ENCODE assay signal across 1 cellular context in the genomic region with DNA sequence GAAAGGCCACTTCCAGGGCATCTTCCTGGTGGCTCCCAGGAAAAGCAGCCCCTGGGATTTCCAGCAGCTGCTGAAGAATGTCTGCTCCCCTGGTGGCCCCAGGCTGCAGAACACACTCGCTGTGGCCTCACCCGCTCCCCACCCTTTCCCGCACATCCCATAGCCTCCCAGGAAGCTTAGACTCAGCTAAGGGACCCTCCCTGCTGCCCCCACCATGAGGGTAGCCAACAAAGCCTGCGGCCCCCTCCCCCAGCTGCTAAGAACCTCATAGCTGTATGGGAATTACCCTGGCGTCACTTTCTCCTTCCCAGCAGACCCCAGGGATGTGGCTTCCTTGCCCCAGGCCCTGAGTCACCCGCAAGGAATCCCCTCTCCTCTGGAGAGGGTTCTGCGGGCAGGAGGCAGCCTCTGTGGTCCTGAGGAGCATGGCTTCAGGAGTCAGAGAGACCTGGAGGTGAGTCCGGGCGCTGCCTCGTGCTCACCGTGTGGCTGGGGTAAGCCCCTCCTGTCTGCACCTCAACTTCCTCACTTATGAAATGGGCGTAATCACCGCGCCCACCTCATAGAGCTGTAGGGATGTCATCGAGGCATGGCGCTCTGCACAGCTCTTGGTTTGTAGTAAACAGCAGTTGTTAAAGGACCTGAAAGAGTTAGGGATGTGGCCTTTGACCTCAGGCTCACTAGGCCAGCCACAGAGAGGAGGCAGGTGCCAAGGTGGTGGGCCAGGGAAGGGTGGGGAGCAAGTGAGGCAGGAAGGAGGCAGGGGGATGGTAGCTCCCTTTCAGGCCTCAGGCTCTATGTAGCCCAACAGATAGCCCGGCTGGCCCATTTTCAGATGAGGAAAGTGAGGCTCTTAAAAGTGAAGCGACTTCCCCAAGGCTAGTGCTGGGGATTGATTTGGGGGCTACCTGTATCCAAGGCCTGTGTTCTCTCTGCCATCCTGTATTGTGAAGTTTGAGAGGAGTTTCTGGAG.
TF ChIP-seq lines count a peak whose summit lies in the region.

No MANE protein-coding gene starts in this region.

TF ChIP-seq in K562, 482 proteins besides CTCF, POLR2A, EP300 and RAD21:
- TF ChIP-seq SAP30 (IDR thresholded peaks at IDR 0.05; ENCODE audit: borderline replicate concordance, insufficient read depth, low read depth, low read length, poor library complexity, severe bottlenecking) (no peak), ADNP (tag; IDR thresholded peaks at IDR 0.05) (no peak), ETS2 (tag; IDR thresholded peaks at IDR 0.05; ENCODE audit: borderline replicate concordance, poor library complexity, severe bottlenecking) (no peak), JUNB (CRISPR knock-in tag; conservative IDR thresholded peaks at IDR 0.05) (no peak), MTA2 (IDR thresholded peaks at IDR 0.05; ENCODE audit: low read depth) (no peak), ZNF224 (CRISPR knock-in tag; IDR thresholded peaks at IDR 0.05) (no peak), HNRNPLL (IDR thresholded peaks at IDR 0.05; ENCODE audit: low read depth, low read length, poor library complexity, severe bottlenecking) (no peak), ZBTB1 (CRISPR knock-in tag; IDR thresholded peaks at IDR 0.05; ENCODE audit: borderline replicate concordance, low read depth) (no peak), RNF2 (IDR thresholded peaks at IDR 0.05) (no peak), PYGO2 (tag; IDR thresholded peaks at IDR 0.05) (no peak), PPARD (CRISPR knock-in tag; IDR thresholded peaks at IDR 0.05) (no peak), ZNF174 (CRISPR knock-in tag; IDR thresholded peaks at IDR 0.05) (no peak), JUN (IDR thresholded peaks at IDR 0.05; ENCODE audit: borderline replicate concordance, low read depth, low read length) (no peak), JUN (CRISPR knock-in tag; IDR thresholded peaks at IDR 0.05; ENCODE audit: borderline replicate concordance) (no peak)
- TF ChIP-seq, protein P1, sequence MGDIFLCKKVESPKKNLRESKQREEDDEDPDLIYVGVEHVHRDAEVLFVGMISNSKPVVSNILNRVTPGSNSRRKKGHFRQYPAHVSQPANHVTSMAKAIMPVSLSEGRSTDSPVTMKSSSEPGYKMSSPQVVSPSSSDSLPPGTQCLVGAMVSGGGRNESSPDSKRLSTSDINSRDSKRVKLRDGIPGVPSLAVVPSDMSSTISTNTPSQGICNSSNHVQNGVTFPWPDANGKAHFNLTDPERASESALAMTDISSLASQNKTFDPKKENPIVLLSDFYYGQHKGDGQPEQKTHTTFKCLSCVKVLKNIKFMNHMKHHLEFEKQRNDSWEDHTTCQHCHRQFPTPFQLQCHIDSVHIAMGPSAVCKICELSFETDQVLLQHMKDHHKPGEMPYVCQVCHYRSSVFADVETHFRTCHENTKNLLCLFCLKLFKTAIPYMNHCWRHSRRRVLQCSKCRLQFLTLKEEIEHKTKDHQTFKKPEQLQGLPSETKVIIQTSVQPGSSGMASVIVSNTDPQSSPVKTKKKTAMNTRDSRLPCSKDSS (IDR thresholded peaks at IDR 0.05; ENCODE audit: low read depth, partially characterized antibody): no peak
- TF ChIP-seq, protein P2, sequence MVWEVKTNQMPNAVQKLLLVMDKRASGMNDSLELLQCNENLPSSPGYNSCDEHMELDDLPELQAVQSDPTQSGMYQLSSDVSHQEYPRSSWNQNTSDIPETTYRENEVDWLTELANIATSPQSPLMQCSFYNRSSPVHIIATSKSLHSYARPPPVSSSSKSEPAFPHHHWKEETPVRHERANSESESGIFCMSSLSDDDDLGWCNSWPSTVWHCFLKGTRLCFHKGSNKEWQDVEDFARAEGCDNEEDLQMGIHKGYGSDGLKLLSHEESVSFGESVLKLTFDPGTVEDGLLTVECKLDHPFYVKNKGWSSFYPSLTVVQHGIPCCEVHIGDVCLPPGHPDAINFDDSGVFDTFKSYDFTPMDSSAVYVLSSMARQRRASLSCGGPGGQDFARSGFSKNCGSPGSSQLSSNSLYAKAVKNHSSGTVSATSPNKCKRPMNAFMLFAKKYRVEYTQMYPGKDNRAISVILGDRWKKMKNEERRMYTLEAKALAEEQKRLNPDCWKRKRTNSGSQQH (CRISPR knock-in tag; IDR thresholded peaks at IDR 0.05): no peak
- TF ChIP-seq, protein P3, sequence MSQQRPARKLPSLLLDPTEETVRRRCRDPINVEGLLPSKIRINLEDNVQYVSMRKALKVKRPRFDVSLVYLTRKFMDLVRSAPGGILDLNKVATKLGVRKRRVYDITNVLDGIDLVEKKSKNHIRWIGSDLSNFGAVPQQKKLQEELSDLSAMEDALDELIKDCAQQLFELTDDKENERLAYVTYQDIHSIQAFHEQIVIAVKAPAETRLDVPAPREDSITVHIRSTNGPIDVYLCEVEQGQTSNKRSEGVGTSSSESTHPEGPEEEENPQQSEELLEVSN (IDR thresholded peaks at IDR 0.05; ENCODE audit: borderline replicate concordance in 1 of 2, extremely low read depth in 1 of 2, insufficient read depth in 1 of 2, insufficient read length in 1 of 2, low read depth in 1 of 2, low read length in 1 of 2, poor library complexity in 1 of 2, severe bottlenecking in 1 of 2): no peak
- TF ChIP-seq, protein P4, sequence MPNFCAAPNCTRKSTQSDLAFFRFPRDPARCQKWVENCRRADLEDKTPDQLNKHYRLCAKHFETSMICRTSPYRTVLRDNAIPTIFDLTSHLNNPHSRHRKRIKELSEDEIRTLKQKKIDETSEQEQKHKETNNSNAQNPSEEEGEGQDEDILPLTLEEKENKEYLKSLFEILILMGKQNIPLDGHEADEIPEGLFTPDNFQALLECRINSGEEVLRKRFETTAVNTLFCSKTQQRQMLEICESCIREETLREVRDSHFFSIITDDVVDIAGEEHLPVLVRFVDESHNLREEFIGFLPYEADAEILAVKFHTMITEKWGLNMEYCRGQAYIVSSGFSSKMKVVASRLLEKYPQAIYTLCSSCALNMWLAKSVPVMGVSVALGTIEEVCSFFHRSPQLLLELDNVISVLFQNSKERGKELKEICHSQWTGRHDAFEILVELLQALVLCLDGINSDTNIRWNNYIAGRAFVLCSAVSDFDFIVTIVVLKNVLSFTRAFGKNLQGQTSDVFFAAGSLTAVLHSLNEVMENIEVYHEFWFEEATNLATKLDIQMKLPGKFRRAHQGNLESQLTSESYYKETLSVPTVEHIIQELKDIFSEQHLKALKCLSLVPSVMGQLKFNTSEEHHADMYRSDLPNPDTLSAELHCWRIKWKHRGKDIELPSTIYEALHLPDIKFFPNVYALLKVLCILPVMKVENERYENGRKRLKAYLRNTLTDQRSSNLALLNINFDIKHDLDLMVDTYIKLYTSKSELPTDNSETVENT (CRISPR knock-in tag; IDR thresholded peaks at IDR 0.05): no peak
- TF ChIP-seq, protein P5, sequence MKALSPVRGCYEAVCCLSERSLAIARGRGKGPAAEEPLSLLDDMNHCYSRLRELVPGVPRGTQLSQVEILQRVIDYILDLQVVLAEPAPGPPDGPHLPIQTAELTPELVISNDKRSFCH (CRISPR knock-in tag; IDR thresholded peaks at IDR 0.05): no peak
- TF ChIP-seq, protein P5 (tag; IDR thresholded peaks at IDR 0.05): no peak
- TF ChIP-seq, protein P6, sequence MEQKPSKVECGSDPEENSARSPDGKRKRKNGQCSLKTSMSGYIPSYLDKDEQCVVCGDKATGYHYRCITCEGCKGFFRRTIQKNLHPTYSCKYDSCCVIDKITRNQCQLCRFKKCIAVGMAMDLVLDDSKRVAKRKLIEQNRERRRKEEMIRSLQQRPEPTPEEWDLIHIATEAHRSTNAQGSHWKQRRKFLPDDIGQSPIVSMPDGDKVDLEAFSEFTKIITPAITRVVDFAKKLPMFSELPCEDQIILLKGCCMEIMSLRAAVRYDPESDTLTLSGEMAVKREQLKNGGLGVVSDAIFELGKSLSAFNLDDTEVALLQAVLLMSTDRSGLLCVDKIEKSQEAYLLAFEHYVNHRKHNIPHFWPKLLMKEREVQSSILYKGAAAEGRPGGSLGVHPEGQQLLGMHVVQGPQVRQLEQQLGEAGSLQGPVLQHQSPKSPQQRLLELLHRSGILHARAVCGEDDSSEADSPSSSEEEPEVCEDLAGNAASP (IDR thresholded peaks at IDR 0.05): no peak
